8 cellular contexts compared by ENCODE assay signal in genomic region chr15:90716976-90717821, GRCh38. TPM values are rescaled to one million over a fixed set of nuclear protein-coding genes. Genes with fewer than 3 reads are reported as not detected.
A peak's percentile ranks its signal among the peaks of the same experiment; 100 is the strongest.
DNase-seq lines count a peak whose midpoint lies in the region; ATAC-seq and TF ChIP-seq lines count a peak whose summit lies in the region.

BLM (plus strand) TSS chr15:90717346; CDS start chr15:90747393, 30,047 bp downstream.

- H3K36me3 Mint-ChIP-seq in activated T-helper 17 cell treated with anti-CD3 and anti-CD28 coated beads, Interleukin-2, amount 50 U/mL, for 72 hours (ENCODE audit: low read depth) = peaks cover 37% of the 10 kb centered on the region
- no peaks in the 10 kb centered on the region for H3K36me3 Mint-ChIP-seq in naive thymus-derived CD8-positive, alpha-beta T cell

- POLR2A ChIA-PET in RWPE1 (lab: Yijun Ruan, JAX; ENCODE audit: low non-redundant PET) = interaction anchor here (0.6 kb wide), 1 partner anchor 17 kb away, joined by 3 read pairs; no protein-coding TSS in a partner anchor
- POLR2A ChIA-PET in naive thymus-derived CD8-positive, alpha-beta T cell (lab: Charles Lee) = interaction anchor here (0.5 to 2.3 kb wide), 16 partner anchors 46 to 1560 kb away, joined by 3 to 11 read pairs (median 4); partner anchors contain the start of genes HDDC3 and MAN2A2

- H3K27ac ChIP-seq in RWPE1 = peak within 1 kb of the TSS; percentile 90

- H3K4me3 Mint-ChIP-seq in activated T-helper 17 cell treated with anti-CD3 and anti-CD28 coated beads, Interleukin-2, amount 50 U/mL, for 72 hours = peak within 1 kb of the TSS; percentile 95
- H3K4me3 Mint-ChIP-seq in naive thymus-derived CD8-positive, alpha-beta T cell = peak within 1 kb of the TSS; percentile 95 to 98 (median 96)

- CTCF ChIA-PET in RWPE1 (lab: Yijun Ruan, JAX) = interaction anchor here (0.7 to 1.7 kb wide), 6 partner anchors 8 to 240 kb away, joined by 3 to 7 read pairs (median 4); no protein-coding TSS in a partner anchor

- H3K27ac Mint-ChIP-seq in activated T-helper 17 cell treated with anti-CD3 and anti-CD28 coated beads, Interleukin-2, amount 50 U/mL, for 72 hours = peak within 1 kb of the TSS; percentile 83
- H3K27ac Mint-ChIP-seq in naive thymus-derived CD8-positive, alpha-beta T cell = peak within 1 kb of the TSS; percentile 91 to 98 (median 94)

- H3K4me1 Mint-ChIP-seq in activated T-helper 17 cell treated with anti-CD3 and anti-CD28 coated beads, Interleukin-2, amount 50 U/mL, for 72 hours = peaks cover 13% of the 10 kb centered on the region
- peaks cover 14 to 30% (median 28%) of the 10 kb centered on the region in 4 donors for H3K4me1 Mint-ChIP-seq in naive thymus-derived CD8-positive, alpha-beta T cell

- no peaks in the 10 kb centered on the region for H3K9me3 Mint-ChIP-seq in activated T-helper 17 cell treated with anti-CD3 and anti-CD28 coated beads, Interleukin-2, amount 50 U/mL, for 72 hours
- no peaks in the 10 kb centered on the region for H3K9me3 Mint-ChIP-seq in naive thymus-derived CD8-positive, alpha-beta T cell

- peak; percentile 100 for ATAC-seq in activated T-helper 17 cell treated with anti-CD3 and anti-CD28 coated beads, Interleukin-2, amount 50 U/mL, for 72 hours (replicated peaks)
- peak; percentile 99 for ATAC-seq in naive thymus-derived CD8-positive, alpha-beta T cell

- TF ChIP-seq CTCF in LNCaP clone FGC (IDR thresholded peaks at IDR 0.05; ENCODE audit: control insufficient read depth, extremely low read depth, insufficient read depth) (0 out of 2 replicates have a peak, but pooled peaks have one; percentile 15), RWPE1 (conservative IDR thresholded peaks at IDR 0.05; ENCODE audit: low read depth) (peak; percentile 43; the same call in 1 of the 2 replicates), fibroblast of mammary gland (conservative IDR thresholded peaks at IDR 0.05; ENCODE audit: control insufficient read depth, insufficient read depth, low read depth, low read length) (peak; percentile 16)

- H3K4me3 ChIP-seq in LNCaP clone FGC (ENCODE audit: low read depth, low read length) (peak within 1 kb of the TSS; percentile 98), fibroblast of mammary gland (ENCODE audit: control insufficient read depth, low read depth, low read length) (peak within 1 kb of the TSS; percentile 88)

- DNase-seq in ELF-1 (ENCODE audit: low read depth, low spot score) (peak; percentile 100), GOT3 (lab: John Stamatoyannopoulos, UW) (peak; percentile 88), LNCaP clone FGC (ENCODE audit: low read depth) (peak; percentile 95), RWPE1 (ENCODE audit: low spot score) (peak; percentile 100), fibroblast of mammary gland (ENCODE audit: low read depth) (peak; percentile 96)
- peak; percentile 87 to 97 (median 94) for DNase-seq in naive thymus-derived CD8-positive, alpha-beta T cell
- peak; percentile 89 to 96 (median 94) for DNase-seq in stimulated activated naive CD4-positive, alpha-beta T cell (lab: John Stamatoyannopoulos, UW)

- no peaks in the 10 kb centered on the region for H3K27me3 Mint-ChIP-seq in activated T-helper 17 cell treated with anti-CD3 and anti-CD28 coated beads, Interleukin-2, amount 50 U/mL, for 72 hours
- no peaks in the 10 kb centered on the region for H3K27me3 Mint-ChIP-seq in naive thymus-derived CD8-positive, alpha-beta T cell

RNA-seq across cellular contexts. Expression of gene BLM, which starts in this region (rescaled TPM):
- total RNA-seq in activated T-helper 17 cell treated with anti-CD3 and anti-CD28 coated beads, Interleukin-2, amount 50 U/mL, for 72 hours = 10 to 100 TPM; 68.2 to 81.4 TPM
- 1 to 10 TPM; 5.9 to 7.1 TPM for total RNA-seq in naive thymus-derived CD8-positive, alpha-beta T cell
- 1 to 10 TPM; 2.6 to 4.1 (median 4.1) TPM for polyA plus RNA-seq in naive thymus-derived CD8-positive, alpha-beta T cell

Comparison
In these comparisons a context has a peak if more than half of its experiments do, and no peak if none do; other contexts are left out.
1. Peak in every context shown above with its lines: DNase-seq, ATAC-seq, H3K4me3 ChIP-seq and H3K27ac ChIP-seq.
2. RNA of gene BLM (total RNA-seq): 68.2 to 81.4 TPM in activated T-helper 17 cell treated with anti-CD3 and anti-CD28 coated beads, Interleukin-2, amount 50 U/mL, for 72 hours; 5.9 to 7.1 TPM in naive thymus-derived CD8-positive, alpha-beta T cell; every median in the first group is over 4 times any median in the second.